In the genomic region with DNA sequence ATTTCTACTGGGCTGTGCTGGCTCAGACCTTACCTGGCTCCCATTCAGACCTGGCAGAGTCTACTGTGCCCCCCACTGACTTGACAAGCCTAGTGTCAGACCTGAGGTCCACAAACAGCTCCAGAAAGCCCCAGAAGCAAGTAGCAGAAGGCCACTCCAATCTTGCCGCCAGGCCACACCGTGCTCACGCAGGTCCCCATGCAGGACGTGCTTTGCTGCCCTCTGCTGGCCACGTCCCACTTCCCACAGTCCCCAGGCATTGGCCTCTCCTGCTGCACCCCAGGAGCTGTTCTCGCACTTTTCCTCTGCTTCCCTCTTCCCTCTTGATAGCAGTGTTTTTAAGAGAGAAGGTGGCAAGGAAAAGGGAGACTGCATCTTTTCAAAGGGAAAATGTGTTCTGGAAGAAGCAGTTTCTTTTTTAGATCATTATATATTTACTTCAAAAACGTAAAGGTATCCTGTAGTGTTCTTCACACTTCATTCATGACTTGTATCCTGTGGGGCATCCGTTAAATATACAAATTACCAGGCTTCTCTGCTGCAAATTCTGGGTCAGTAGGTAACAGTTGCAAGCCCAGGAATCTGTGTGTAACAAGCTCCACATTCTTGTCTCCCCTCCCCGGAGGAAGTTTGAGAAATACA, we compare ENCODE assay signal across 8 cellular contexts.
DNase-seq lines count a peak whose midpoint lies in the region; ATAC-seq, FAIRE-seq and TF ChIP-seq lines count a peak whose summit lies in the region.

No MANE protein-coding gene starts in this region.

- H3K36me3 Mint-ChIP-seq in WTC11 = no peaks in the 10 kb centered on the region

- intact Hi-C loops in mammary epithelial cell (cut with micrococcal nuclease) (loop anchor here (1.0 to 10.0 kb wide), 4 partner anchors 32 to 1912 kb away; no protein-coding TSS in a partner anchor), kidney (cut with DNase I) (no loop called here)

- dilution Hi-C loops in mammary epithelial cell (cut with HindIII; ENCODE audit: low sequenced_read_pairs) = no loop called here

- H3K4me3 Mint-ChIP-seq in WTC11 = no peak overlapping the region

- CTCF ChIA-PET in WTC11 (lab: Charles Lee) = interaction anchor here (0.6 to 5.1 kb wide), 60 partner anchors 9 to 1706 kb away, joined by 3 to 49 read pairs (median 5); partner anchors contain the start of gene PAPOLG
- CTCF ChIA-PET in mammary epithelial cell (lab: Charles Lee; ENCODE audit: low non-redundant PET) = interaction anchor here (0.6 to 0.9 kb wide), 6 partner anchors 12 to 1912 kb away, joined by 3 to 7 read pairs (median 4); no protein-coding TSS in a partner anchor

- ATAC-seq in GM18909 (IDR thresholded peaks at IDR 0.05; ENCODE audit: poor library complexity, unreplicated experiment) (peak; percentile 100), HG03108 (IDR thresholded peaks at IDR 0.05; ENCODE audit: unreplicated experiment) (peak; percentile 97), WTC11 (peak; percentile 97)

- no peaks in the 10 kb centered on the region for H3K79me2 ChIP-seq in mammary epithelial cell (ENCODE audit: insufficient read depth, low read length)

- BruUV-seq in mammary epithelial cell (replicated peaks; lab: Mats Ljungman, UMichigan) = no TSS peak

- no peaks in the 10 kb centered on the region for H3K27me3 ChIP-seq in mammary epithelial cell (ENCODE audit: insufficient read depth, low read length)

- no peaks in the 10 kb centered on the region for H3K9me3 Mint-ChIP-seq in WTC11

- TF ChIP-seq CTCF in WTC11 (IDR thresholded peaks at IDR 0.05) = peak; percentile 75
- peak; percentile 93 to 97 for TF ChIP-seq CTCF in mammary epithelial cell (conservative IDR thresholded peaks at IDR 0.05 in 1 of 2, IDR thresholded peaks at IDR 0.05 in 1 of 2; ENCODE audit: extremely low read depth in 1 of 2, insufficient read depth in 1 of 2, low read depth in 1 of 2, low read length in 2 of 2)
- TF ChIP-seq CTCF in kidney (IDR thresholded peaks at IDR 0.05; ENCODE audit: borderline replicate concordance, extremely low read depth, insufficient read depth) = peak; percentile 84

- H3K27ac ChIP-seq in mammary epithelial cell (ENCODE audit: insufficient read depth, low read depth, low read length) = no peak overlapping the region
- no peak overlapping the region for H3K27ac ChIP-seq in kidney (ENCODE audit: low read depth in 2 of 2, low read length in 2 of 2)

- no peak overlapping the region for H3K4me2 ChIP-seq in mammary epithelial cell (ENCODE audit: insufficient read depth, low read depth, low read length)

- H3K27me3 Mint-ChIP-seq in WTC11 (ENCODE audit: low read depth) = no peaks in the 10 kb centered on the region; the same call in 1 of the 2 replicates

- H3K9ac ChIP-seq in mammary epithelial cell (ENCODE audit: insufficient read depth, low read length) (no peak overlapping the region), kidney (ENCODE audit: low read length in 2 of 2) (no peak overlapping the region)

- no peak for FAIRE-seq in kidney (lab: Jason Lieb, UNC)

- H3K9me3 ChIP-seq in mammary epithelial cell (replicated peaks; ENCODE audit: insufficient read depth, low read length) (no peaks in the 10 kb centered on the region), kidney (ENCODE audit: control insufficient read depth in 1 of 2, low read length in 2 of 2) (no peaks in the 10 kb centered on the region)

- H4K20me1 ChIP-seq in mammary epithelial cell (ENCODE audit: insufficient read depth, low read length) = no peaks in the 10 kb centered on the region

- in situ Hi-C loops in mammary epithelial cell (cut with MboI; ENCODE audit: low sequenced_read_pairs in 2 of 2) = no loop called here

- DNase-seq in Ammon's horn (ENCODE audit: low spot score) (peak; percentile 92), NCI-H226 (peak; percentile 26), WTC11 (ENCODE audit: low spot score) (peak; percentile 92), mammary epithelial cell (peak; percentile 53), kidney (peak; percentile 92)
- DNase-seq in stimulated activated CD4-positive, alpha-beta T cell treated with anti-CD3 and anti-CD28 coated beads, Interleukin-1b, Interleukin-23, amount 100 ng/mL, for 48 hours = peak; percentile 80

- no peak overlapping the region for H3K27ac Mint-ChIP-seq in WTC11

- H3K4me3 ChIP-seq in mammary epithelial cell (replicated peaks in 1 of 3; ENCODE audit: insufficient read depth in 1 of 3, low read depth in 2 of 3, low read length in 3 of 3) = no peak overlapping the region
- no peak overlapping the region for H3K4me3 ChIP-seq in kidney (ENCODE audit: low read length in 2 of 2)

- 29% methylated on average over 9 of the region's 9 CpGs for WGBS in mammary epithelial cell (ENCODE audit: low coverage, missing lambda C conversion rate)

- H3K36me3 ChIP-seq in mammary epithelial cell (ENCODE audit: insufficient read depth, low read length) (no peaks in the 10 kb centered on the region), kidney (ENCODE audit: control insufficient read depth in 1 of 2, insufficient read depth in 2 of 2, low read length in 2 of 2) (no peaks in the 10 kb centered on the region)

- H3K4me1 Mint-ChIP-seq in WTC11 = peaks cover 26% of the 10 kb centered on the region

- H3K4me1 ChIP-seq in mammary epithelial cell (ENCODE audit: insufficient read depth, low read length) (no peaks in the 10 kb centered on the region), kidney (ENCODE audit: control insufficient read depth in 1 of 2, insufficient read depth in 1 of 2, low read depth in 1 of 2, low read length in 2 of 2) (peaks cover 2 to 4% of the 10 kb centered on the region in 2 donors)

- no peak overlapping the region for H2AFZ ChIP-seq in mammary epithelial cell (ENCODE audit: low read depth, low read length)

- POLR2A ChIA-PET in WTC11 (lab: Charles Lee) = no interaction called here

TF ChIP-seq in WTC11, 78 proteins besides CTCF, POLR2A, EP300 and RAD21:
- 0 out of 2 replicates have a peak, but pooled peaks have one; percentile 17 for TF ChIP-seq FOXK1 (CRISPR knock-in tag; IDR thresholded peaks at IDR 0.05)
- TF ChIP-seq ETV6 (CRISPR knock-in tag; IDR thresholded peaks at IDR 0.05) = 0 out of 2 replicates have a peak, but pooled peaks have one; percentile 44
- no peak for TF ChIP-seq USF2 (CRISPR knock-in tag; IDR thresholded peaks at IDR 0.05)
- no peak for TF ChIP-seq ATF1 (CRISPR knock-in tag; IDR thresholded peaks at IDR 0.05)
- no peak for TF ChIP-seq SOX15 (CRISPR knock-in tag; IDR thresholded peaks at IDR 0.05)
- TF ChIP-seq, protein P1, sequence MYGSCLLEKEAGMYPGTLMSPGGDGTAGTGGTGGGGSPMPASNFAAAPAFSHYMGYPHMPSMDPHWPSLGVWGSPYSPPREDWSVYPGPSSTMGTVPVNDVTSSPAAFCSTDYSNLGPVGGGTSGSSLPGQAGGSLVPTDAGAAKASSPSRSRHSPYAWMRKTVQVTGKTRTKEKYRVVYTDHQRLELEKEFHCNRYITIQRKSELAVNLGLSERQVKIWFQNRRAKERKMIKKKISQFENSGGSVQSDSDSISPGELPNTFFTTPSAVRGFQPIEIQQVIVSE (CRISPR knock-in tag; IDR thresholded peaks at IDR 0.05; ENCODE audit: borderline replicate concordance) = no peak
- 0 out of 2 replicates have a peak, but pooled peaks have one; percentile 6 for TF ChIP-seq ZNF396 (CRISPR knock-in tag; IDR thresholded peaks at IDR 0.05; ENCODE audit: borderline replicate concordance)
- no peak for TF ChIP-seq PRRX2 (CRISPR knock-in tag; IDR thresholded peaks at IDR 0.05)
- TF ChIP-seq, protein P2, sequence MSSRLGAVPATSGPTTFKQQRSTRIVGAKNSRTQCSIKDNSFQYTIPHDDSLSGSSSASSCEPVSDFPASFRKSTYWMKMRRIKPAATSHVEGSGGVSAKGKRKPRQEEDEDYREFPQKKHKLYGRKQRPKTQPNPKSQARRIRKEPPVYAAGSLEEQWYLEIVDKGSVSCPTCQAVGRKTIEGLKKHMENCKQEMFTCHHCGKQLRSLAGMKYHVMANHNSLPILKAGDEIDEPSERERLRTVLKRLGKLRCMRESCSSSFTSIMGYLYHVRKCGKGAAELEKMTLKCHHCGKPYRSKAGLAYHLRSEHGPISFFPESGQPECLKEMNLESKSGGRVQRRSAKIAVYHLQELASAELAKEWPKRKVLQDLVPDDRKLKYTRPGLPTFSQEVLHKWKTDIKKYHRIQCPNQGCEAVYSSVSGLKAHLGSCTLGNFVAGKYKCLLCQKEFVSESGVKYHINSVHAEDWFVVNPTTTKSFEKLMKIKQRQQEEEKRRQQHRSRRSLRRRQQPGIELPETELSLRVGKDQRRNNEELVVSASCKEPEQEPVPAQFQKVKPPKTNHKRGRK (CRISPR knock-in tag; IDR thresholded peaks at IDR 0.05; ENCODE audit: borderline replicate concordance) = no peak

Comparison
In these comparisons a context has a peak if more than half of its experiments do, and no peak if none do; other contexts are left out.
1. DNase-seq: peak in every context shown above with its lines; median percentile 92 in Ammon's horn; 92 in WTC11; 92 in kidney; 80 in stimulated activated CD4-positive, alpha-beta T cell treated with anti-CD3 and anti-CD28 coated beads, Interleukin-1b, Interleukin-23, amount 100 ng/mL, for 48 hours; 53 in mammary epithelial cell; 26 in NCI-H226.